9 cellular contexts compared by ENCODE assay signal in genomic region chr11:11978792-11979486, GRCh38. TPM values are rescaled to one million over a fixed set of nuclear protein-coding genes. Genes with fewer than 3 reads are reported as not detected.
DNase-seq lines count a peak whose midpoint lies in the region; ATAC-seq, FAIRE-seq and TF ChIP-seq lines count a peak whose summit lies in the region.
"Had no signal": no experiment of that assay in that cellular context is flagged by ENCODE, and none has a peak within 500 bp of the region (broad histone marks: within the 10 kb centered on the region; RNA-seq: fewer than 3 reads in every experiment).

No MANE protein-coding gene starts in this region.

- peaks cover 68% of the 10 kb centered on the region for H3K9me1 ChIP-seq in IMR-90 (ENCODE audit: insufficient read depth, low read length)

- ATAC-seq in IMR-90 (ENCODE audit: low read depth): 0 out of 2 replicates have a peak, but pooled peaks have one; percentile 2

- peak overlapping the region; percentile 91 for H3K14ac ChIP-seq in IMR-90 (replicated peaks; ENCODE audit: low read depth, low read length)

- no peaks in the 10 kb centered on the region for H3K9me3 ChIP-seq in IMR-90 (ENCODE audit: control insufficient read depth, insufficient read depth, low read length)
- H3K9me3 ChIP-seq in hepatocyte (ENCODE audit: low read depth): no peaks in the 10 kb centered on the region

- H2BK120ac ChIP-seq in IMR-90 (ENCODE audit: low read depth, low read length): peak overlapping the region; percentile 93

- H3K4me3 ChIP-seq in IMR-90 (ENCODE audit: insufficient read depth, low read depth, low read length) (no peak overlapping the region), hepatocyte (no peak overlapping the region)

- H3K56ac ChIP-seq in IMR-90 (ENCODE audit: extremely low read depth, insufficient read depth, low read length): peak overlapping the region; percentile 69

- H3K79me1 ChIP-seq in IMR-90 (ENCODE audit: low read depth in 1 of 2, low read length in 2 of 2): peaks cover 48 to 95% of the 10 kb centered on the region in 2 experiments; a peak in 3 of 4 replicates

- TF ChIP-seq POLR2A in IMR-90 (IDR thresholded peaks at IDR 0.05; ENCODE audit: low read depth, low read length): no peak

- CTCF ChIA-PET in IMR-90 (lab: Yijun Ruan, JAX): interaction anchor here (0.5 to 1.4 kb wide), 2 partner anchors 12 to 65 kb away, joined by 3 to 4 read pairs; no protein-coding TSS in a partner anchor

- POLR2A ChIA-PET in IMR-90 (lab: Charles Lee; ENCODE audit: unreplicated experiment): no interaction called here

- TF ChIP-seq RAD21 in IMR-90 (IDR thresholded peaks at IDR 0.05; ENCODE audit: low read length): no peak

- peak overlapping the region; percentile 31 for H3K18ac ChIP-seq in IMR-90 (ENCODE audit: low read depth, low read length)

- dilution Hi-C loops in IMR-90 (cut with HindIII; ENCODE audit: low sequenced_read_pairs, unreplicated experiment): no loop called here

- H2BK20ac ChIP-seq in IMR-90 (ENCODE audit: low read depth, low read length): peak overlapping the region; percentile 93

- peak overlapping the region; percentile 89 for H2AK9ac ChIP-seq in IMR-90 (replicated peaks; ENCODE audit: low read depth, low read length, poor library complexity)

- H4K20me1 ChIP-seq in IMR-90 (ENCODE audit: insufficient read depth, low read length) (peaks cover 1% of the 10 kb centered on the region; the same call in 1 of the 2 replicates), hepatocyte (ENCODE audit: insufficient read depth, poor library complexity, severe bottlenecking) (no peaks in the 10 kb centered on the region)

- peak overlapping the region; percentile 96; the same call in 2 of the 3 replicates for H2BK15ac ChIP-seq in IMR-90 (ENCODE audit: low read depth, low read length)

- H3K4ac ChIP-seq in IMR-90 (ENCODE audit: low read depth, low read length): peak overlapping the region; percentile 99

- H3K4me1 ChIP-seq in IMR-90 (ENCODE audit: control insufficient read depth, insufficient read depth, low read length) (peaks cover 60% of the 10 kb centered on the region), hepatocyte (ENCODE audit: insufficient read depth) (peaks cover 36% of the 10 kb centered on the region)

- peak overlapping the region; percentile 85 for H4K91ac ChIP-seq in IMR-90 (ENCODE audit: insufficient read depth, low read depth, low read length)

- intact Hi-C loops in IMR-90 (cut with micrococcal nuclease): no loop called here

- H3K27me3 ChIP-seq in IMR-90 (ENCODE audit: control insufficient read depth, insufficient read depth, low read length) (no peaks in the 10 kb centered on the region), hepatocyte (no peaks in the 10 kb centered on the region)

- no peak for TF ChIP-seq CTCF in IMR-90 (conservative IDR thresholded peaks at IDR 0.05; ENCODE audit: low read depth, low read length)
- TF ChIP-seq CTCF in hepatocyte (IDR thresholded peaks at IDR 0.05; ENCODE audit: poor library complexity): no peak

- WGBS in IMR-90 (ENCODE audit: extremely low coverage in 2 of 2, insufficient read length in 1 of 2), 2 experiments: 35% methylated on average over 5 of the region's 13 CpGs; no CpG with 5 or more reads in 1 of the 2 experiments
- WGBS in hepatocyte (ENCODE audit: low lambda C conversion rate, missing lambda C conversion rate): 78% methylated on average over 13 of the region's 13 CpGs

- peak overlapping the region; percentile 69 for H2AFZ ChIP-seq in IMR-90 (replicated peaks; ENCODE audit: low read length, poor library complexity)
- H2AFZ ChIP-seq in hepatocyte: no peak overlapping the region

- peak; percentile 80 for DNase-seq in IMR-90
- DNase-seq in astrocyte of the hippocampus (ENCODE audit: low read depth, low spot score): peak; percentile 65
- no peak for DNase-seq in hepatocyte (ENCODE audit: low spot score)
- peak; percentile 8 for DNase-seq in stimulated activated CD8-positive, alpha-beta memory T cell treated with anti-CD3 and anti-CD28 coated beads, Interleukin-4, amount 100 ng/mL, for 48 hours
- no peak for DNase-seq in Kasumi-1 (lab: John Stamatoyannopoulos, UW)
- DNase-seq in stimulated activated CD4-positive, alpha-beta T cell treated with anti-CD3 and anti-CD28 coated beads, Interleukin-4, amount 100 ng/mL, for 4 hours: no peak
- DNase-seq in urothelium cell line (ENCODE audit: low spot score): no peak
- no peak for DNase-seq in NCI-H1436 treated with DMSO at 0.1 percent for 48 hours (lab: John Stamatoyannopoulos, UW)
- DNase-seq: activated B cell treated with CpG ODN at 0.5 μM for 24 hours had no signal

- H4K5ac ChIP-seq in IMR-90 (ENCODE audit: low read depth, low read length): peak overlapping the region; percentile 47

- H3K4me2 ChIP-seq in IMR-90 (ENCODE audit: low read depth, low read length) (no peak overlapping the region), hepatocyte (peak overlapping the region; percentile 33)

- H3K23ac ChIP-seq in IMR-90 (ENCODE audit: low read depth, low read length): peak overlapping the region; percentile 92

- H3K9me2 ChIP-seq in hepatocyte (replicated peaks; ENCODE audit: insufficient read depth): no peaks in the 10 kb centered on the region

- in situ Hi-C loops in IMR-90 (cut with MboI; ENCODE audit: low sequenced_read_pairs): no loop called here

- H3K9ac ChIP-seq in IMR-90 (ENCODE audit: low read depth, low read length): peak overlapping the region; percentile 44; the same call in 1 of the 2 replicates

- BruUV-seq in IMR-90 (replicated peaks; lab: Mats Ljungman, UMichigan): no TSS peak

- peak overlapping the region; percentile 80 for H3K27ac ChIP-seq in IMR-90 (ENCODE audit: insufficient read depth, low read length)
- peak overlapping the region; percentile 94 for H3K27ac ChIP-seq in hepatocyte

- H4K8ac ChIP-seq in IMR-90 (ENCODE audit: low read depth in 2 of 2, low read length in 2 of 2): peak overlapping the region; percentile 75 to 79

- H2AK5ac ChIP-seq in IMR-90 (ENCODE audit: low read depth, low read length): peak overlapping the region; percentile 87

- H3K36me3 ChIP-seq in IMR-90 (ENCODE audit: control insufficient read depth, insufficient read depth, low read length) (peaks cover 13% of the 10 kb centered on the region), hepatocyte (replicated peaks; ENCODE audit: insufficient read depth, low read depth) (no peaks in the 10 kb centered on the region)

- no peak for FAIRE-seq in urothelium cell line (lab: Jason Lieb, UNC)

- no peaks in the 10 kb centered on the region for H3K79me2 ChIP-seq in hepatocyte

- peak overlapping the region; percentile 82 for H2BK5ac ChIP-seq in IMR-90 (ENCODE audit: low read depth, low read length, poor library complexity, severe bottlenecking)

TF ChIP-seq in IMR-90, 13 proteins besides CTCF, POLR2A, EP300 and RAD21:
- TF ChIP-seq USF2 (IDR thresholded peaks at IDR 0.05; ENCODE audit: low read depth, low read length) (peak; percentile 74), RCOR1 (IDR thresholded peaks at IDR 0.05; ENCODE audit: insufficient replicate concordance, low read length) (no peak)
TF ChIP-seq in IMR-90: peak in this region for 1.

RNA-seq across cellular contexts. Expression of gene DKK3, which starts 29.5 kb away (rescaled TPM):
- total RNA-seq in IMR-90 (2012; rRNA removed) (348 and 453 TPM in 2 replicates), hepatocyte (66.6 and 71.3 TPM in 2 replicates)
- polyA plus RNA-seq in IMR-90 (2012; rRNA removed) (838 and 964 TPM in 2 replicates), hepatocyte (64.3 and 66.0 TPM in 2 replicates)
- polyA plus RNA-seq in IMR-90 (2012; cell fraction: cytosol; rRNA removed): 812 and 1,206 TPM in 2 replicates
- polyA plus RNA-seq in IMR-90 (2012; cell fraction: nucleus; rRNA removed; ENCODE audit: low replicate concordance): 383 and 412 TPM in 2 replicates
- total RNA-seq: activated B cell treated with CpG ODN at 0.5 μM for 24 hours had no signal

Comparison
In these comparisons a context has a peak if more than half of its experiments do, and no peak if none do; other contexts are left out.
1. DNase-seq: peak in IMR-90 (single experiment), astrocyte of the hippocampus (single experiment) and stimulated activated CD8-positive, alpha-beta memory T cell treated with anti-CD3 and anti-CD28 coated beads, Interleukin-4, amount 100 ng/mL, for 48 hours (single experiment); none in hepatocyte (single experiment), Kasumi-1 (0 of 2), stimulated activated CD4-positive, alpha-beta T cell treated with anti-CD3 and anti-CD28 coated beads, Interleukin-4, amount 100 ng/mL, for 4 hours (0 of 2), urothelium cell line (single experiment) and NCI-H1436 treated with DMSO at 0.1 percent for 48 hours (single experiment).